ENCODE assay signal across 22 cellular contexts in genomic region chr12:123329799-123330198, GRCh38.
"Had no signal": no experiment of that assay in that cellular context is flagged by ENCODE, and none has a peak within 500 bp of the region (broad histone marks: within the 10 kb centered on the region; RNA-seq: fewer than 3 reads in every experiment).

No MANE protein-coding gene starts in this region.

- ATAC-seq: gastrocnemius medialis, heart right ventricle, left cardiac atrium, left lung, left ventricle myocardium superior, lower lobe of right lung, mucosa of descending colon had no signal

- H3K9me3 ChIP-seq: esophagus muscularis mucosa, gastrocnemius medialis, heart right ventricle, left lung, lower lobe of right lung, mucosa of descending colon had no signal

- H3K9me3 Mint-ChIP-seq: mesothelial cell of epicardium had no signal

- H3K4me3 ChIP-seq: coronary artery, dorsolateral prefrontal cortex, esophagus muscularis mucosa, gastrocnemius medialis, heart right ventricle, left lung, lower lobe of right lung, mucosa of descending colon had no signal

- H3K27me3 ChIP-seq: dorsolateral prefrontal cortex, esophagus muscularis mucosa, gastrocnemius medialis, heart right ventricle, left lung had no signal

- H3K27ac ChIP-seq: coronary artery, dorsolateral prefrontal cortex, esophagus muscularis mucosa, gastrocnemius medialis, heart right ventricle, left lung, lower lobe of right lung had no signal

- H3K4me3 Mint-ChIP-seq: mesothelial cell of epicardium had no signal

- FAIRE-seq: colon, islet of Langerhans, keratinocyte had no signal

- H3K4me1 Mint-ChIP-seq: mesothelial cell of epicardium had no signal

- H3K4me1 ChIP-seq: esophagus muscularis mucosa, gastrocnemius medialis, heart right ventricle, left lung, lower lobe of right lung had no signal

- DNase-seq: dermis blood vessel endothelial cell; dorsolateral prefrontal cortex; effector CD4-positive, alpha-beta T cell; effector memory CD4-positive, alpha-beta T cell; foreskin melanocyte; gastrocnemius medialis; glutamatergic neuron; head of caudate nucleus; heart right ventricle; hippocampal formation; left cardiac atrium; left lung; left ventricle myocardium superior; lower lobe of right lung; mesenchymal stem cell; mucosa of descending colon had no signal

- H3K27ac Mint-ChIP-seq: mesothelial cell of epicardium had no signal
